20 cellular contexts compared by ENCODE assay signal in genomic region chr4:185744946-185745345, GRCh38.
DNase-seq lines count a peak whose midpoint lies in the region; ATAC-seq, FAIRE-seq and TF ChIP-seq lines count a peak whose summit lies in the region.
"Had no signal": no experiment of that assay in that cellular context is flagged by ENCODE, and none has a peak within 500 bp of the region (broad histone marks: within the 10 kb centered on the region; RNA-seq: fewer than 3 reads in every experiment).

No MANE protein-coding gene starts in this region.

- no peaks in the 10 kb centered on the region for H3K27me3 ChIP-seq in BLaER1 treated with 17β-estradiol and CSF1 and Interleukin-3, amounts not matched to agents 10 nM and 100 nM
- H3K27me3 ChIP-seq in H1 (replicated peaks in 1 of 4; ENCODE audit: control insufficient read depth in 3 of 4, extremely low read depth in 1 of 4, insufficient read depth in 3 of 4, low read length in 3 of 4) (no peaks in the 10 kb centered on the region), neuronal stem cell (ENCODE audit: control insufficient read depth in 3 of 3, insufficient read depth in 3 of 3, low read depth in 1 of 3, low read length in 3 of 3) (no peaks in the 10 kb centered on the region), SJCRH30 (no peaks in the 10 kb centered on the region)

- H3K9me3 ChIP-seq in BLaER1 treated with 17β-estradiol and CSF1 and Interleukin-3, amounts not matched to agents 10 nM and 100 nM (replicated peaks in 1 of 11): peaks cover 0 to 22% (median 0%) of the 10 kb centered on the region in 11 experiments; a peak in 2 of 22 replicates
- H3K9me3 ChIP-seq in H1 (ENCODE audit: insufficient read depth in 2 of 2, low read depth in 1 of 2, low read length in 1 of 2): no peaks in the 10 kb centered on the region
- H3K9me3 ChIP-seq in neuronal stem cell (replicated peaks in 1 of 2; ENCODE audit: control insufficient read depth in 2 of 2, insufficient read depth in 1 of 2, low read depth in 1 of 2, low read length in 2 of 2): peaks cover 0 to 11% of the 10 kb centered on the region in 2 donors
- H3K9me3 ChIP-seq in SJCRH30 (replicated peaks): no peaks in the 10 kb centered on the region
- H3K9me3 ChIP-seq: HAP-1 had no signal

- no peak overlapping the region for H3K9ac ChIP-seq in BLaER1 treated with 17β-estradiol and CSF1 and Interleukin-3, amounts not matched to agents 10 nM and 100 nM
- H3K9ac ChIP-seq in H1 (replicated peaks in 1 of 4; ENCODE audit: extremely low read depth in 1 of 4, low read depth in 3 of 4, low read length in 3 of 4) (no peak overlapping the region), neuronal stem cell (ENCODE audit: low read depth, low read length, poor library complexity) (no peak overlapping the region)

- H3K27ac ChIP-seq in BLaER1 treated with 17β-estradiol and CSF1 and Interleukin-3, amounts not matched to agents 10 nM and 100 nM: peak overlapping the region in 7 of 11 experiments; percentile 48 to 71 (median 63); a peak in 14 of 22 replicates
- H3K27ac ChIP-seq in H1 (ENCODE audit: low read depth, low read length): no peak overlapping the region
- no peak overlapping the region for H3K27ac ChIP-seq in neuronal stem cell (replicated peaks; ENCODE audit: low read length)
- H3K27ac ChIP-seq in SJCRH30: no peak overlapping the region
- H3K27ac ChIP-seq: C4-2B had no signal

- POLR2A ChIA-PET in H1 (lab: Charles Lee; ENCODE audit: partially characterized antibody): no interaction called here

- H3K4me2 ChIP-seq in BLaER1 treated with 17β-estradiol and CSF1 and Interleukin-3, amounts not matched to agents 10 nM and 100 nM: peak overlapping the region in 5 of 11 experiments; percentile 61 to 76 (median 67); a peak in 11 of 22 replicates
- H3K4me2 ChIP-seq in H1 (ENCODE audit: insufficient read depth in 1 of 2, low read depth in 2 of 2, low read length in 2 of 2): no peak overlapping the region
- H3K4me2 ChIP-seq in neuronal stem cell (ENCODE audit: insufficient read depth, low read length, poor library complexity, severe bottlenecking): no peak overlapping the region
- H3K4me2 ChIP-seq: GM23338 had no signal

- H2BK120ac ChIP-seq in H1 (replicated peaks; ENCODE audit: low read depth, low read length) (no peak overlapping the region), neuronal stem cell (ENCODE audit: low read depth, low read length) (no peak overlapping the region)

- H2AFZ ChIP-seq in H1 (ENCODE audit: low read length) (no peak overlapping the region), neuronal stem cell (ENCODE audit: low read length) (no peak overlapping the region)
- H2AFZ ChIP-seq: GM23338 had no signal

- H3K18ac ChIP-seq in H1 (ENCODE audit: extremely low read depth, low read length): no peak overlapping the region
- no peak overlapping the region for H3K18ac ChIP-seq in neuronal stem cell (ENCODE audit: low read length)

- FAIRE-seq in H1 (lab: Jason Lieb, UNC): no peak
- FAIRE-seq: D721Med, GM12891, H54 had no signal

- no peak overlapping the region for H3K4me3 Mint-ChIP-seq in stimulated activated effector memory CD8-positive, alpha-beta T cell treated with anti-CD3 and anti-CD28 coated beads, Interleukin-12 subunit alpha, Interleukin-12 subunit beta, amount 100 ng/mL, for 72 hours
- H3K4me3 Mint-ChIP-seq: CD4-positive, CD25-positive, alpha-beta regulatory T cell; CD8-positive, alpha-beta T cell; GM23338; HFFc6 had no signal

- no peak overlapping the region for H3K4me3 ChIP-seq in BLaER1 treated with 17β-estradiol and CSF1 and Interleukin-3, amounts not matched to agents 10 nM and 100 nM
- H3K4me3 ChIP-seq in H1 (ENCODE audit: extremely low read depth in 1 of 4, insufficient read depth in 2 of 4, low read depth in 3 of 4, low read length in 4 of 4) (no peak overlapping the region), neuronal stem cell (ENCODE audit: low read length in 2 of 2) (peak overlapping the region in 1 of 2 donors; percentile 16), foreskin fibroblast (ENCODE audit: low read depth in 1 of 2, low read length in 2 of 2) (no peak overlapping the region), SJCRH30 (no peak overlapping the region)
- H3K4me3 ChIP-seq: GM23338, HAP-1 had no signal

- TF ChIP-seq EP300 in H1 (IDR thresholded peaks at IDR 0.05; ENCODE audit: borderline replicate concordance in 1 of 2, low read depth in 2 of 2, low read length in 2 of 2): no peak

- peaks cover 0 to 19% of the 10 kb centered on the region in 2 experiments; a peak in 1 of 4 replicates for H3K79me2 ChIP-seq in H1 (ENCODE audit: control insufficient read depth in 1 of 2, insufficient read depth in 2 of 2, low read length in 2 of 2)

- no peak for TF ChIP-seq POLR2A in H1 (IDR thresholded peaks at IDR 0.05; ENCODE audit: control extremely low read depth in 1 of 2, low read depth in 2 of 2, low read length in 2 of 2)
- no peak for TF ChIP-seq POLR2A in GM18505 (IDR thresholded peaks at IDR 0.05; ENCODE audit: borderline replicate concordance, extremely low read depth, insufficient read depth, insufficient read length)

- no peaks in the 10 kb centered on the region for H3K36me3 Mint-ChIP-seq in stimulated activated effector memory CD8-positive, alpha-beta T cell treated with anti-CD3 and anti-CD28 coated beads, Interleukin-12 subunit alpha, Interleukin-12 subunit beta, amount 100 ng/mL, for 72 hours
- H3K36me3 Mint-ChIP-seq: CD4-positive, CD25-positive, alpha-beta regulatory T cell; CD8-positive, alpha-beta T cell had no signal

- peaks cover 27 to 59% (median 32%) of the 10 kb centered on the region in 10 experiments for H3K4me1 ChIP-seq in BLaER1 treated with 17β-estradiol and CSF1 and Interleukin-3, amounts not matched to agents 10 nM and 100 nM
- peaks cover 0 to 12% (median 7%) of the 10 kb centered on the region in 4 experiments for H3K4me1 ChIP-seq in H1 (replicated peaks in 1 of 4; ENCODE audit: control insufficient read depth in 3 of 4, insufficient read depth in 4 of 4, low read length in 3 of 4)
- peaks cover 5 to 9% of the 10 kb centered on the region in 2 donors for H3K4me1 ChIP-seq in neuronal stem cell (ENCODE audit: control insufficient read depth in 2 of 2, insufficient read depth in 1 of 2, low read depth in 1 of 2, low read length in 2 of 2)
- H3K4me1 ChIP-seq in SJCRH30: no peaks in the 10 kb centered on the region
- H3K4me1 ChIP-seq: HAP-1 had no signal

- no peak for DNase-seq in H1 (ENCODE audit: low read depth in 1 of 2, low spot score in 2 of 2)
- no peak for DNase-seq in neuronal stem cell (ENCODE audit: low spot score)
- no peak for DNase-seq in stimulated activated effector memory CD8-positive, alpha-beta T cell treated with anti-CD3 and anti-CD28 coated beads, Interleukin-12 subunit alpha, Interleukin-12 subunit beta, amount 100 ng/mL, for 72 hours (ENCODE audit: low spot score in 2 of 2)
- no peak for DNase-seq in foreskin fibroblast
- DNase-seq in SJCRH30: no peak
- DNase-seq in GM19240 (ENCODE audit: insufficient read length, low spot score): no peak
- DNase-seq: CD4-positive, CD25-positive, alpha-beta regulatory T cell; CD8-positive, alpha-beta T cell; DMS53; DMS79 treated with DMSO at 0.1 percent for 48 hours; GF-D8; HFFc6 had no signal

- ATAC-seq in stimulated activated effector memory CD8-positive, alpha-beta T cell treated with anti-CD3 and anti-CD28 coated beads, Interleukin-12 subunit alpha, Interleukin-12 subunit beta, amount 100 ng/mL, for 72 hours: peak; percentile 28
- ATAC-seq in GM18505 (IDR thresholded peaks at IDR 0.05; ENCODE audit: unreplicated experiment): no peak
- ATAC-seq: CD8-positive, alpha-beta T cell; GM23338 had no signal

- H3K79me1 ChIP-seq in H1 (ENCODE audit: low read depth, low read length): peaks cover 2% of the 10 kb centered on the region; the same call in 1 of the 2 replicates
- peaks cover 2% of the 10 kb centered on the region for H3K79me1 ChIP-seq in neuronal stem cell (ENCODE audit: low read depth, low read length)

- H4K8ac ChIP-seq in H1 (ENCODE audit: extremely low read depth, insufficient read depth, low read length): no peak overlapping the region
- H4K8ac ChIP-seq in neuronal stem cell (ENCODE audit: low read depth, low read length): no peak overlapping the region

- H3K14ac ChIP-seq in H1 (ENCODE audit: insufficient read length) (no peak overlapping the region), neuronal stem cell (ENCODE audit: low read length) (peak overlapping the region; percentile 15)

- H3K36me3 ChIP-seq in BLaER1 treated with 17β-estradiol and CSF1 and Interleukin-3, amounts not matched to agents 10 nM and 100 nM: no peaks in the 10 kb centered on the region
- H3K36me3 ChIP-seq in H1 (ENCODE audit: control insufficient read depth in 2 of 4, insufficient read depth in 4 of 4, low read length in 3 of 4) (no peaks in the 10 kb centered on the region), neuronal stem cell (replicated peaks in 1 of 2; ENCODE audit: control insufficient read depth in 2 of 2, insufficient read depth in 2 of 2, low read length in 2 of 2) (no peaks in the 10 kb centered on the region), SJCRH30 (no peaks in the 10 kb centered on the region)
- H3K36me3 ChIP-seq: HAP-1 had no signal

- H3K56ac ChIP-seq in H1 (replicated peaks; ENCODE audit: insufficient read length, low read depth, low read length): no peak overlapping the region

- no peak overlapping the region for H3K23ac ChIP-seq in H1 (ENCODE audit: insufficient read length)
- no peak overlapping the region for H3K23ac ChIP-seq in neuronal stem cell (ENCODE audit: low read depth, low read length, poor library complexity)

- H2BK5ac ChIP-seq in H1 (ENCODE audit: low read depth, low read length): no peak overlapping the region
- H2BK5ac ChIP-seq in neuronal stem cell (ENCODE audit: low read length): no peak overlapping the region

- no peak for TF ChIP-seq RAD21 in H1 (IDR thresholded peaks at IDR 0.05 in 1 of 2, conservative IDR thresholded peaks at IDR 0.05 in 1 of 2; ENCODE audit: low read depth in 2 of 2, low read length in 2 of 2)

- H2AK5ac ChIP-seq in H1 (ENCODE audit: low read depth, low read length) (no peak overlapping the region), neuronal stem cell (ENCODE audit: low read depth, low read length) (no peak overlapping the region)

- no peaks in the 10 kb centered on the region for H3K9me3 Mint-ChIP-seq in stimulated activated effector memory CD8-positive, alpha-beta T cell treated with anti-CD3 and anti-CD28 coated beads, Interleukin-12 subunit alpha, Interleukin-12 subunit beta, amount 100 ng/mL, for 72 hours
- H3K9me3 Mint-ChIP-seq: CD4-positive, CD25-positive, alpha-beta regulatory T cell; CD8-positive, alpha-beta T cell; GM23338; HFFc6 had no signal

- H2BK20ac ChIP-seq in H1 (ENCODE audit: low read length): no peak overlapping the region

- no peaks in the 10 kb centered on the region for H3K4me1 Mint-ChIP-seq in stimulated activated effector memory CD8-positive, alpha-beta T cell treated with anti-CD3 and anti-CD28 coated beads, Interleukin-12 subunit alpha, Interleukin-12 subunit beta, amount 100 ng/mL, for 72 hours
- H3K4me1 Mint-ChIP-seq: CD4-positive, CD25-positive, alpha-beta regulatory T cell had no signal

- no peak overlapping the region for H4K5ac ChIP-seq in H1 (ENCODE audit: insufficient read length, low read depth, low read length)

- 91% methylated on average over 9 of the region's 9 CpGs; no CpG with 5 or more reads in 1 of the 2 experiments for WGBS in H1 (ENCODE audit: extremely low coverage in 1 of 2, insufficient coverage in 1 of 2, insufficient read length in 1 of 2, insufficient replicate concordance in 2 of 2, low coverage in 1 of 2, low lambda C conversion rate in 2 of 2, missing lambda C conversion rate in 1 of 2), 2 experiments
- WGBS in neuronal stem cell (ENCODE audit: extremely low coverage in 2 of 2, insufficient read length in 2 of 2, insufficient replicate concordance in 1 of 2), 2 donors: no CpG with 5 or more reads among the region's 9 CpGs

- no peak overlapping the region for H3K4ac ChIP-seq in H1 (replicated peaks; ENCODE audit: insufficient read length, low read depth, low read length)
- no peak overlapping the region for H3K4ac ChIP-seq in neuronal stem cell (ENCODE audit: low read length)

- H4K91ac ChIP-seq in H1 (replicated peaks; ENCODE audit: insufficient read length, low read length): no peak overlapping the region
- no peak overlapping the region for H4K91ac ChIP-seq in neuronal stem cell (ENCODE audit: low read depth, low read length, poor library complexity)

- H2BK12ac ChIP-seq in H1 (ENCODE audit: low read depth, low read length) (no peak overlapping the region), neuronal stem cell (ENCODE audit: low read length) (no peak overlapping the region)

- peaks cover 6% of the 10 kb centered on the region; the same call in 1 of the 2 replicates for H3K23me2 ChIP-seq in H1 (ENCODE audit: low read depth, low read length)

- CTCF ChIA-PET in H1 (lab: Charles Lee; ENCODE audit: partially characterized antibody): interaction anchor here (0.9 kb wide), 1 partner anchor 95 kb away, joined by 3 read pairs; no protein-coding TSS in a partner anchor

- H2BK15ac ChIP-seq in H1 (ENCODE audit: low read length) (peak overlapping the region; percentile 40; the same call in 1 of the 2 replicates), neuronal stem cell (ENCODE audit: low read length) (no peak overlapping the region)

- H3K27ac Mint-ChIP-seq in stimulated activated effector memory CD8-positive, alpha-beta T cell treated with anti-CD3 and anti-CD28 coated beads, Interleukin-12 subunit alpha, Interleukin-12 subunit beta, amount 100 ng/mL, for 72 hours: no peak overlapping the region
- H3K27ac Mint-ChIP-seq: CD8-positive, alpha-beta T cell; GM23338; HFFc6 had no signal

- TF ChIP-seq CTCF in H1 (IDR thresholded peaks at IDR 0.05; ENCODE audit: control extremely low read depth in 1 of 3, insufficient read depth in 1 of 3, low read depth in 1 of 3, low read length in 3 of 3): no peak
- TF ChIP-seq CTCF in foreskin fibroblast (IDR thresholded peaks at IDR 0.05; ENCODE audit: low read depth, low read length): no peak

- H4K20me1 ChIP-seq in BLaER1 treated with 17β-estradiol and CSF1 and Interleukin-3, amounts not matched to agents 10 nM and 100 nM: no peaks in the 10 kb centered on the region
- peaks cover 0 to 2% of the 10 kb centered on the region in 2 experiments for H4K20me1 ChIP-seq in H1 (replicated peaks in 1 of 2; ENCODE audit: control insufficient read depth in 1 of 2, insufficient read depth in 2 of 2, low read length in 2 of 2)

Comparison
In these comparisons a context has a peak if more than half of its experiments do, and no peak if none do; other contexts are left out.
1. H3K27ac ChIP-seq: peak in BLaER1 treated with 17β-estradiol and CSF1 and Interleukin-3, amounts not matched to agents 10 nM and 100 nM (7 of 11); none in H1 (single experiment), neuronal stem cell (single experiment) and SJCRH30 (single experiment).